ENCODE assay signal across 21 cellular contexts in genomic region chr4:159484049-159484448, GRCh38.
DNase-seq lines count a peak whose midpoint lies in the region; ATAC-seq, FAIRE-seq and TF ChIP-seq lines count a peak whose summit lies in the region.
"Had no signal": no experiment of that assay in that cellular context is flagged by ENCODE, and none has a peak within 500 bp of the region (broad histone marks: within the 10 kb centered on the region; RNA-seq: fewer than 3 reads in every experiment).

No MANE protein-coding gene starts in this region.

- no peaks in the 10 kb centered on the region for H4K20me1 ChIP-seq in keratinocyte (ENCODE audit: control insufficient read depth, extremely low read depth, insufficient read depth, low read length)

- H3K36me3 ChIP-seq in keratinocyte (ENCODE audit: control insufficient read depth in 2 of 2, extremely low read depth in 1 of 2, insufficient read depth in 2 of 2, low read length in 2 of 2), result no peaks in the 10 kb centered on the region

- peak overlapping the region; percentile 20 for H3K4me2 ChIP-seq in keratinocyte (ENCODE audit: control insufficient read depth, extremely low read depth, insufficient read depth, low read depth, low read length)

- dilution Hi-C loops in keratinocyte (cut with MboI; ENCODE audit: extremely low pct_ligation_motif_present, low sequenced_read_pairs), result no loop called here

- H3K4me1 ChIP-seq in keratinocyte (ENCODE audit: control insufficient read depth, extremely low read depth, insufficient read depth, low read length), result peaks cover 16% of the 10 kb centered on the region

- H3K9ac ChIP-seq in keratinocyte (ENCODE audit: control insufficient read depth, extremely low read depth, insufficient read depth, low read length), result no peak overlapping the region

- H3K27me3 ChIP-seq in keratinocyte (ENCODE audit: control insufficient read depth, extremely low read depth, insufficient read depth, low read length), result no peaks in the 10 kb centered on the region

- ATAC-seq in GM21515 (IDR thresholded peaks at IDR 0.05; ENCODE audit: unreplicated experiment), result no peak
- ATAC-seq in HG02623 (IDR thresholded peaks at IDR 0.05; ENCODE audit: unreplicated experiment), result no peak

- H3K9me1 ChIP-seq in keratinocyte (ENCODE audit: control insufficient read depth, extremely low read depth, insufficient read depth, low read length), result no peaks in the 10 kb centered on the region

- peaks cover 4% of the 10 kb centered on the region for H3K79me2 ChIP-seq in keratinocyte (ENCODE audit: control insufficient read depth, insufficient read depth, low read length)

- DNase-seq in A172 (ENCODE audit: low spot score), result peak; percentile 6
- peak; percentile 24 for DNase-seq in NCI-H226
- peak; percentile 38 for DNase-seq in astrocyte of the spinal cord (ENCODE audit: low read depth, low spot score)
- no peak for DNase-seq in keratinocyte (ENCODE audit: low read depth, low spot score)
- DNase-seq in anterior cingulate cortex (lab: John Stamatoyannopoulos, UW), result no peak
- DNase-seq in GF-D8 (lab: John Stamatoyannopoulos, UW), result no peak
- DNase-seq: Caco-2; CD4-positive, alpha-beta T cell; KG1; NCI-H1092; NCI-H146; NCI-H510A; NCI-H748 treated with DMSO at 0.1 percent for 48 hours; NK-92 treated with Interleukin-12 subunit alpha and Interleukin-12 subunit beta, amount 100 ng/mL, for 24 hours; SIG-M5 had no signal

- no peak for FAIRE-seq in keratinocyte (lab: Jason Lieb, UNC)
- FAIRE-seq: A204.1, GM12891, GM19239, H54 had no signal

- no peaks in the 10 kb centered on the region for H3K9me3 ChIP-seq in keratinocyte (ENCODE audit: control insufficient read depth, low read depth, low read length)
- H3K9me3 ChIP-seq: Caco-2 had no signal

- no peak overlapping the region for H2AFZ ChIP-seq in keratinocyte (ENCODE audit: control insufficient read depth, low read length)

- in situ Hi-C loops in astrocyte of the spinal cord (cut with HindIII; ENCODE audit: low sequenced_read_pairs), result no loop called here

- H3K27ac ChIP-seq in keratinocyte (ENCODE audit: control insufficient read depth, insufficient read depth, low read length), result no peak overlapping the region

- H3K4me3 ChIP-seq in astrocyte of the spinal cord (ENCODE audit: low read depth, low read length), result no peak overlapping the region
- no peak overlapping the region for H3K4me3 ChIP-seq in keratinocyte (ENCODE audit: control insufficient read depth in 2 of 3, extremely low read depth in 1 of 3, insufficient read depth in 2 of 3, low read depth in 1 of 3, low read length in 3 of 3)

- TF ChIP-seq CTCF in astrocyte of the spinal cord (IDR thresholded peaks at IDR 0.05; ENCODE audit: low read depth, low read length) (no peak), keratinocyte (optimal IDR thresholded peaks at IDR 0.05 in 1 of 3, IDR thresholded peaks at IDR 0.05 in 1 of 3, conservative IDR thresholded peaks at IDR 0.05 in 1 of 3; ENCODE audit: extremely low read depth in 1 of 3, insufficient read depth in 2 of 3, low read length in 3 of 3) (no peak)

Comparison
In these comparisons a context has a peak if more than half of its experiments do, and no peak if none do; other contexts are left out.
1. DNase-seq: peak in A172 (single experiment), NCI-H226 (single experiment) and astrocyte of the spinal cord (single experiment); none in keratinocyte (single experiment), anterior cingulate cortex (0 of 58) and GF-D8 (single experiment).